22 cellular contexts compared by ENCODE assay signal in the genomic region with DNA sequence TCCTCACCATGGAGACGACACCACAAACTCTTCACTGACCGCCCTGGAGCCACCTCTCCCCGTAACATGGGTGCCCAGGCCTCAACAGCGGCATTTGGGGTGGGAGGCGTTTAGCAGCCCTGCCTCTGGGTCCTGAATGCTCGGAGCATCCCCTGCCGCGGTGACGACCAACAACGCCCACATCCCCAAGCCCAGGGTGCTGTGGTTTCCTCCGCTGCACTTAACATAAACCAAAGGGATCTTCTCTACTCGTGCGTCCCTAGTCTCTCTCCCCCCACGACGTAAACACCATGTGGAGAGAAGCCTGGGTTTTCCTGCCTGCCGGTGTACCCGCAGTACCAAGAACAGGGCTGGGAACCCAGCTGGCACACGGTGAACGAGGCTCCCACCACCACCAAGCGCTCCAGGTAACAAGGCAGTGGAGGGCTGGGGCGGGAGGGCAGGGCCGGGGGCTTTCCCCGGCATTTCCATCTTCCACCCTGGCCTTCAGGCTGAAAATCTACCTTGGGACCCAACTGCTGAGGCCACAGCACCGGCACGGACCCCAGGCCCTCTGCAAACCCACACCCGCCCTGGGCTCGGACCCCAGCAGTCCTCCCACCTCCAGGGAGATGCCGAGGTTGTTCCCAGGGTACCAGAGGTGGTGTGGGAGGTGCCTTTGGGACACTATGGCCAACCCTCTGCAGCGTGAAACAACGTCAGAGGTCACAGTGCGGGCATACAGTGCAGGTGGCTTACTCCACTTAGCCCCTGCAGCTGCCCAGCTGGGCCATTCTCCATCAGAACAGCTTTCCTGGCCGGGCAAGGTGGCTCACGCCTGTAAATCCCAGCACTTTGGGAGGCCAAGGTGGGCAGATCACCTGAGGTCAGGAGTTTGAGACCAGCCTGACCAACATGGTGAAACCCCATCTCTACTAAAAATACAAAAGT. TPM values are rescaled to one million over a fixed set of nuclear protein-coding genes. Genes with fewer than 3 reads are reported as not detected.
A peak's percentile ranks its signal among the peaks of the same experiment; 100 is the strongest.
DNase-seq lines count a peak whose midpoint lies in the region; ATAC-seq and TF ChIP-seq lines count a peak whose summit lies in the region.
"Had no signal": no experiment of that assay in that cellular context is flagged by ENCODE, and none has a peak within 500 bp of the region (broad histone marks: within the 10 kb centered on the region; RNA-seq: fewer than 3 reads in every experiment).

No MANE protein-coding gene starts in this region.

- DNase-seq in Right ventricle myocardium superior (peak; percentile 34), right atrium auricular region (ENCODE audit: low spot score) (no peak), lower lobe of right lung (peak; percentile 38), aorta (peak; percentile 38 to 73), NCI-H774 (lab: John Stamatoyannopoulos, UW) (no peak), activated gamma-delta T cell (lab: John Stamatoyannopoulos, UW) (no peak), NCI-H82 (lab: John Stamatoyannopoulos, UW) (no peak)
- no peak for DNase-seq in effector memory CD8-positive, alpha-beta T cell
- DNase-seq: activated CD4-positive, alpha-beta T cell treated with anti-CD3 and anti-CD28 coated beads, Interleukin-2, amount 50 U/mL, for 48 hours; activated effector memory CD4-positive, alpha-beta T cell treated with Interleukin-2 at 50 U/mL for 16 hours; AML-193; CD8-positive, alpha-beta T cell; NCI-H1105; NCI-H187 treated with DMSO at 0.1 percent for 48 hours; RPMI8226; T-helper 1 cell had no signal

- peaks cover 4% of the 10 kb centered on the region in 2 donors for H3K4me1 Mint-ChIP-seq in effector memory CD8-positive, alpha-beta T cell (ENCODE audit: low read depth in 2 of 2)
- H3K4me1 Mint-ChIP-seq: IgD-negative memory B cell had no signal

- H3K27ac Mint-ChIP-seq in effector memory CD8-positive, alpha-beta T cell, result peak overlapping the region; percentile 77 to 84
- H3K27ac Mint-ChIP-seq: CD8-positive, alpha-beta T cell; neural progenitor cell; stimulated activated naive CD8-positive, alpha-beta T cell treated with anti-CD3 and anti-CD28 coated beads, Interleukin-15, Interleukin-2, amounts not matched to agents 100 ng/mL and 50 ng/mL, for 24 hours had no signal

- TF ChIP-seq CTCF in right atrium auricular region (IDR thresholded peaks at IDR 0.05) (no peak), lower lobe of right lung (IDR thresholded peaks at IDR 0.05) (no peak)

- H3K27me3 Mint-ChIP-seq in effector memory CD8-positive, alpha-beta T cell, result no peaks in the 10 kb centered on the region
- H3K27me3 Mint-ChIP-seq: IgD-negative memory B cell; stimulated activated naive CD8-positive, alpha-beta T cell treated with anti-CD3 and anti-CD28 coated beads, Interleukin-15, Interleukin-2, amounts not matched to agents 100 ng/mL and 50 ng/mL, for 24 hours had no signal

- H3K36me3 Mint-ChIP-seq in effector memory CD8-positive, alpha-beta T cell (ENCODE audit: insufficient read depth), result peaks cover 19% of the 10 kb centered on the region

- ATAC-seq in Right ventricle myocardium superior (ENCODE audit: poor library complexity) (no peak), lower lobe of right lung (no peak), aorta (ENCODE audit: low FRiP score) (no peak)
- ATAC-seq in effector memory CD8-positive, alpha-beta T cell (replicated peaks), result peak; percentile 26
- ATAC-seq: activated CD4-positive, CD25-positive, alpha-beta regulatory T cell treated with anti-CD3 and anti-CD28 coated beads, Interleukin-2, amount 50 U/mL, for 24 hours; CD8-positive, alpha-beta T cell had no signal

- no peak overlapping the region for H3K4me3 ChIP-seq in right atrium auricular region
- no peak overlapping the region for H3K4me3 ChIP-seq in lower lobe of right lung
- H3K4me3 ChIP-seq in aorta (ENCODE audit: low read length in 2 of 2), result no peak overlapping the region
- H3K4me3 ChIP-seq: A549, neural progenitor cell, thoracic aorta had no signal

- H3K27ac ChIP-seq in right atrium auricular region (no peak overlapping the region), lower lobe of right lung (no peak overlapping the region), aorta (ENCODE audit: low read depth in 1 of 2, low read length in 2 of 2) (no peak overlapping the region)
- H3K27ac ChIP-seq: A549, neural progenitor cell, thoracic aorta had no signal

- H3K9me3 ChIP-seq in right atrium auricular region, result no peaks in the 10 kb centered on the region
- no peaks in the 10 kb centered on the region for H3K9me3 ChIP-seq in lower lobe of right lung
- H3K9me3 ChIP-seq in aorta (ENCODE audit: control insufficient read depth, low read length), result no peaks in the 10 kb centered on the region
- H3K9me3 ChIP-seq: A549, thoracic aorta had no signal

- H3K27me3 ChIP-seq in right atrium auricular region, result no peaks in the 10 kb centered on the region
- no peaks in the 10 kb centered on the region for H3K27me3 ChIP-seq in lower lobe of right lung (ENCODE audit: low read depth)
- H3K27me3 ChIP-seq in aorta (ENCODE audit: control insufficient read depth in 1 of 2, insufficient read depth in 2 of 2, low read length in 1 of 2), result no peaks in the 10 kb centered on the region
- H3K27me3 ChIP-seq: neural progenitor cell had no signal

- H3K4me3 Mint-ChIP-seq in effector memory CD8-positive, alpha-beta T cell, result no peak overlapping the region
- H3K4me3 Mint-ChIP-seq: CD8-positive, alpha-beta T cell; IgD-negative memory B cell; neural progenitor cell; stimulated activated naive CD8-positive, alpha-beta T cell treated with anti-CD3 and anti-CD28 coated beads, Interleukin-15, Interleukin-2, amounts not matched to agents 100 ng/mL and 50 ng/mL, for 24 hours had no signal

- H3K9me3 Mint-ChIP-seq in effector memory CD8-positive, alpha-beta T cell, result no peaks in the 10 kb centered on the region
- H3K9me3 Mint-ChIP-seq: CD8-positive, alpha-beta T cell; IgD-negative memory B cell; neural progenitor cell; stimulated activated naive CD8-positive, alpha-beta T cell treated with anti-CD3 and anti-CD28 coated beads, Interleukin-15, Interleukin-2, amounts not matched to agents 100 ng/mL and 50 ng/mL, for 24 hours had no signal

- peaks cover 41% of the 10 kb centered on the region for H3K36me3 ChIP-seq in right atrium auricular region
- H3K36me3 ChIP-seq in lower lobe of right lung, result peaks cover 69% of the 10 kb centered on the region
- H3K36me3 ChIP-seq in aorta (ENCODE audit: control insufficient read depth in 1 of 2, insufficient read depth in 2 of 2, low read length in 1 of 2), result peaks cover 0 to 2% of the 10 kb centered on the region in 2 donors
- H3K36me3 ChIP-seq: neural progenitor cell had no signal

- WGBS in aorta, 2 donors, result 90 to 92% methylated on average over 33 of the region's 33 CpGs

- H3K4me1 ChIP-seq in right atrium auricular region (peaks cover 0 to 22% of the 10 kb centered on the region in 2 donors), lower lobe of right lung (peaks cover 17% of the 10 kb centered on the region), aorta (ENCODE audit: control insufficient read depth in 1 of 2, insufficient read depth in 2 of 2, low read length in 2 of 2) (peaks cover 0 to 5% of the 10 kb centered on the region in 2 donors)
- H3K4me1 ChIP-seq: A549, neural progenitor cell had no signal

- intact Hi-C loops in Right ventricle myocardium superior (cut with DNase I), result loop anchor here (10.0 kb wide), 1 partner anchor 256 kb away; no protein-coding TSS in a partner anchor
- intact Hi-C loops in lower lobe of right lung (cut with DNase I), result no loop called here
- intact Hi-C loops in aorta (cut with DNase I), result no loop called here

RNA-seq across cellular contexts. Expression of gene TIMM22, which starts 54.3 kb away (rescaled TPM):
- total RNA-seq in Right ventricle myocardium superior (17.1 TPM), right atrium auricular region (10 to 100 TPM; 14.8 to 15.4 TPM), lower lobe of right lung (9.1 TPM), aorta (1 to 10 TPM; 7.7 to 9.1 TPM)
- polyA plus RNA-seq in aorta, result 1 to 10 TPM; 8.4 to 9.1 TPM

Comparison
In these comparisons a context has a peak if more than half of its experiments do, and no peak if none do; other contexts are left out.
1. DNase-seq: peak in Right ventricle myocardium superior (single experiment), lower lobe of right lung (single experiment) and aorta (2 of 2); none in right atrium auricular region (single experiment), effector memory CD8-positive, alpha-beta T cell (0 of 3), NCI-H774 (single experiment), activated gamma-delta T cell (single experiment) and NCI-H82 (single experiment).